ENCODE assay signal across 8 cellular contexts in the genomic region with DNA sequence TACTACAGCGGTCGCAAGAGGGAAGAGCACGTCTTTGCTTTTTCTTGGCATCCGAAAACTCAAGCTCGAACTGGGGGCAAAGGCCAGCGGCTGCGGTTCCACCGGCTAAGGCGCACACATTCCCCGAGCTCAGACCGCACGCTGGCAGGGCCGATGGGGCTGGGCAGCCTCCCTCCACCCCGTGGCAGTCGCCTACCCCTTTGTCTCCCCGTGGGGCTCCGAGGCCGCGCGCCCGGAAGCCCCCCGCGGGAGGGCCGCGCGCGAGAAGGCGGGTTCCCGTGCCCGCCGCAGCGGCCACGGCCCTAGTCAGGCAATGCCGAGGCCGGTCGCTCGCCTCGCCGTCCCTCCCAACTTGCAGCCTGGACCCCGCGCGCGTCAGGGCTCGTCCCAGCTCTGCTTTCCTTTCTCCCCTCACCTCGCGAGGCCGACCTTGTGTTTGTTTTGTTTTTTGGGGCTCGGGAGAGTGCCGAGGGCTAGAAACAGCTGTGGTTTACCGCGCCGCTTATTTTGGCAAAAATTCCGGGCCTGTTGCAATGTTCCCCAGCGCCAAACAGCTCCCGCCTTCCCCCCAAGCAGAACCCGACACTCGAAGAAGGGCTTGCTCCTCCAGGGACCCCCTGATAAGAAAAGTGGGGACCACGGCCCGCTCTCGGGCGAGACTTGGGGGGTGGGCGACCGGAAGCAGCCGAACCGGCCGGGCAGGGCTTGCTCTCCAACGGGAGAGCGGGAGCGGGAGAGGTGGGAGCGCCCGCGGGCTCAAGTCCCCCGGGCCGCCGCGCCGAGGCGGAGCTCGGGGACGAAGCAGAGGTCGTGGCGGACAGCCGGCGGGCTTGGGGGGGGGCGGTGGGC. TPM values are rescaled to one million over a fixed set of nuclear protein-coding genes. Genes with fewer than 3 reads are reported as not detected.
A peak's percentile ranks its signal among the peaks of the same experiment; 100 is the strongest.
DNase-seq lines count a peak whose midpoint lies in the region; ATAC-seq and TF ChIP-seq lines count a peak whose summit lies in the region.

No MANE protein-coding gene starts in this region.

- peak; percentile 71 for DNase-seq in G401 (ENCODE audit: low spot score)
- peak; percentile 85 for DNase-seq in HFFc6
- peak; percentile 47 for DNase-seq in NCI-H2196 treated with DMSO at 0.1 percent for 48 hours (lab: John Stamatoyannopoulos, UW; ENCODE audit: unreplicated experiment)
- DNase-seq in activated CD4-positive, alpha-beta T cell treated with anti-CD3 and anti-CD28 coated beads for 4 hours: peak; percentile 30 to 42
- peak; percentile 91 for DNase-seq in left kidney (ENCODE audit: low read depth, low spot score)
- peak; percentile 52 to 59 for DNase-seq in stimulated activated CD4-positive, alpha-beta T cell treated with anti-CD3 and anti-CD28 coated beads, Interleukin-2, amount 100 ng/mL, for 24 hours

- no peaks in the 10 kb centered on the region for H3K36me3 Mint-ChIP-seq in HFFc6 (ENCODE audit: low read depth)

- ATAC-seq in HG02678 (IDR thresholded peaks at IDR 0.05; ENCODE audit: unreplicated experiment): no peak

- H3K27ac ChIP-seq in cingulate gyrus (ENCODE audit: low read depth, low read length): peak overlapping the region; percentile 92

- peak overlapping the region; percentile 91 for H3K27ac Mint-ChIP-seq in HFFc6

- H3K4me3 Mint-ChIP-seq in HFFc6: peak overlapping the region; percentile 92

- in situ Hi-C loops in G401 (cut with HindIII; ENCODE audit: low sequenced_read_pairs): no loop called here

- H3K4me1 Mint-ChIP-seq in HFFc6 (ENCODE audit: low read depth): peaks cover 24% of the 10 kb centered on the region

- H3K9me3 Mint-ChIP-seq in HFFc6: no peaks in the 10 kb centered on the region

- no peak for TF ChIP-seq CTCF in HFFc6 (IDR thresholded peaks at IDR 0.05)

- H3K27me3 Mint-ChIP-seq in HFFc6 (ENCODE audit: insufficient read depth): peaks cover 7% of the 10 kb centered on the region; the same call in 1 of the 2 replicates

RNA-seq across cellular contexts. Expression of a gene that starts 0.6 kb away (rescaled TPM):
- 6.6 and 14.9 TPM in 2 replicates for total RNA-seq in G401 (2014; rRNA removed; shearing (Covaris generic))
- 1 to 10 TPM; 1.0 to 2.1 (median 1.9) TPM for total RNA-seq in HFFc6 (2021; fragmentation: NEBNext Ultra II Directional; extraction: Animal tissue kit (Norgen Biotek cat#: 25700))

Comparison
In these comparisons a context has a peak if more than half of its experiments do, and no peak if none do; other contexts are left out.
1. DNase-seq: peak in every context shown above with its lines; median percentile 91 in left kidney; 85 in HFFc6; 71 in G401; 56 in stimulated activated CD4-positive, alpha-beta T cell treated with anti-CD3 and anti-CD28 coated beads, Interleukin-2, amount 100 ng/mL, for 24 hours; 47 in NCI-H2196 treated with DMSO at 0.1 percent for 48 hours; 36 in activated CD4-positive, alpha-beta T cell treated with anti-CD3 and anti-CD28 coated beads for 4 hours.